13 cellular contexts compared by ENCODE assay signal in genomic region chr3:150165396-150166094, GRCh38.
DNase-seq lines count a peak whose midpoint lies in the region; ATAC-seq and TF ChIP-seq lines count a peak whose summit lies in the region.
"Had no signal": no experiment of that assay in that cellular context is flagged by ENCODE, and none has a peak within 500 bp of the region (broad histone marks: within the 10 kb centered on the region; RNA-seq: fewer than 3 reads in every experiment).

No MANE protein-coding gene starts in this region.

- H3K9ac ChIP-seq in mesendoderm (ENCODE audit: low read length), result no peak overlapping the region
- H3K9ac ChIP-seq: GM23248 had no signal

- H2BK120ac ChIP-seq in mesendoderm (ENCODE audit: low read depth, low read length), result peak overlapping the region; percentile 28

- no peak for TF ChIP-seq EP300 in tibial nerve (IDR thresholded peaks at IDR 0.05)

- H3K79me1 ChIP-seq in mesendoderm (ENCODE audit: low read length), result no peaks in the 10 kb centered on the region

- H3K27me3 ChIP-seq in mesendoderm (ENCODE audit: insufficient read depth, low read length, poor library complexity) (no peaks in the 10 kb centered on the region), tibial nerve (no peaks in the 10 kb centered on the region)

- no peak for TF ChIP-seq POLR2A in tibial nerve (IDR thresholded peaks at IDR 0.05)

- ATAC-seq in HG03457 (IDR thresholded peaks at IDR 0.05; ENCODE audit: unreplicated experiment), result no peak

- H3K27ac ChIP-seq in mesendoderm (ENCODE audit: low read depth, low read length) (no peak overlapping the region), tibial nerve (no peak overlapping the region)
- H3K27ac ChIP-seq: GM23248 had no signal

- H3K4me1 ChIP-seq in mesendoderm (ENCODE audit: control insufficient read depth, low read depth, low read length), result no peaks in the 10 kb centered on the region
- no peaks in the 10 kb centered on the region for H3K4me1 ChIP-seq in tibial nerve

- no peaks in the 10 kb centered on the region for H3K79me2 ChIP-seq in mesendoderm (ENCODE audit: control insufficient read depth, insufficient read depth, low read length)

- DNase-seq in NCI-H82 (lab: John Stamatoyannopoulos, UW) (peak; percentile 54), NCI-H82 treated with DMSO at 0.1 percent for 48 hours (lab: John Stamatoyannopoulos, UW; ENCODE audit: unreplicated experiment) (no peak), NCI-H69 (lab: John Stamatoyannopoulos, UW) (peak; percentile 5), mesendoderm (peak; percentile 52), SHP77 treated with DMSO at 0.1 percent for 48 hours (lab: John Stamatoyannopoulos, UW) (no peak), tibial nerve (ENCODE audit: low spot score in 2 of 2) (no peak)
- DNase-seq: C1 segment of cervical spinal cord; Calu3; CD4-positive, alpha-beta T cell; DMS 273 treated with DMSO at 0.1 percent for 48 hours; GM23248; H9 had no signal

- no peaks in the 10 kb centered on the region for H3K36me3 ChIP-seq in mesendoderm (ENCODE audit: control insufficient read depth, insufficient read depth, low read length)
- no peaks in the 10 kb centered on the region for H3K36me3 ChIP-seq in tibial nerve

- H4K5ac ChIP-seq in mesendoderm (ENCODE audit: low read length), result no peak overlapping the region

- H3K56ac ChIP-seq in mesendoderm (ENCODE audit: low read length), result no peak overlapping the region

- no peaks in the 10 kb centered on the region for H3K9me3 ChIP-seq in tibial nerve

- H2BK5ac ChIP-seq in mesendoderm (ENCODE audit: low read length), result no peak overlapping the region

- TF ChIP-seq CTCF in tibial nerve (IDR thresholded peaks at IDR 0.05), result no peak

- H3K23ac ChIP-seq in mesendoderm (ENCODE audit: low read length), result no peak overlapping the region

- no peak overlapping the region for H3K4me2 ChIP-seq in mesendoderm (ENCODE audit: low read length)

- H3K18ac ChIP-seq in mesendoderm (ENCODE audit: low read length), result peak overlapping the region; percentile 80

- H4K8ac ChIP-seq in mesendoderm (ENCODE audit: low read depth, low read length), result no peak overlapping the region

- H3K4me3 ChIP-seq in mesendoderm (ENCODE audit: low read length) (no peak overlapping the region), tibial nerve (no peak overlapping the region)
- H3K4me3 ChIP-seq: GM23248 had no signal

- no peak overlapping the region for H3K4ac ChIP-seq in mesendoderm (ENCODE audit: low read depth, low read length)

- H2BK15ac ChIP-seq in mesendoderm (replicated peaks; ENCODE audit: low read depth), result no peak overlapping the region

- no peak overlapping the region for H2AK5ac ChIP-seq in mesendoderm (ENCODE audit: low read length)

Comparison
In these comparisons a context has a peak if more than half of its experiments do, and no peak if none do; other contexts are left out.
1. DNase-seq: peak in NCI-H82 (single experiment), NCI-H69 (single experiment) and mesendoderm (single experiment); none in NCI-H82 treated with DMSO at 0.1 percent for 48 hours (single experiment), SHP77 treated with DMSO at 0.1 percent for 48 hours (single experiment) and tibial nerve (0 of 2).